8 cellular contexts compared by ENCODE assay signal in the genomic region with DNA sequence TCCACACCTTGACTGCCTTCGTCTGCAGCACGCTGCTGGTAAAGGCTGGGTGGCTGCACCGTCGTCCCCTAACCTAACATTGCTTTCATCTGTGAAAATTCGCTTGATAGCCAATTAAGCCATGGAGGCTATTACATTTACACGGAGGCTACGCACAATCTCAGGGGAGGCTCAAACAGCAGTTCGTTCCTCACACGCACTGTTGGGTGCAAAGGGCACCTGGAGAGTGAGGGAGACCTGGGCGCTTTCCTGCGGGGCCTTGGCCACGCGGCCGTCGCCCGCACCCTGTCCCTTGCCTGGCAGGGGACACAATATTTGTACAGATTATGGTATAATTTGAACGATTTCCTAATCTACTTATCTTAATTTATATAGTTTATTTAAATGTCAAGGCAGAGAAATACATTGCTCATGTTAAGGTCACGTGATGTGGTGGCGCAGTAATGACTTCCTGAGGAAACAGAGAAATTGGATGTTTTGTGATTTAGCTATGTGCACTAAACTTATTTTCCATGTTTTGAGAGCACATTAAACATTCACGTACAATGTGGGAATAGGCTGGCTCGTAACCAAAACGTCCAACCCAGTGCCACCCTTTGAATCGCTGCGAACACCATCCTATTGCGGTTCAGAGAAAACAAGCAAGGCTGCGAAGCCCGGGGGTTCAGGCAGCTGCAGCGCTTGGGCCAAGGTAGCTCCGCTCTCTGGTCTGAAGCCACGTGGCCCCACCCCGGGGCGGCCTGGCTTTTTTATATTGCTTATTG. TPM values are rescaled to one million over a fixed set of nuclear protein-coding genes. Genes with fewer than 3 reads are reported as not detected.
A peak's percentile ranks its signal among the peaks of the same experiment; 100 is the strongest.
DNase-seq lines count a peak whose midpoint lies in the region; ATAC-seq, FAIRE-seq and TF ChIP-seq lines count a peak whose summit lies in the region.
"Not testable (repeated sequence)": the region's sequence is repeated elsewhere in the genome, so short reads cannot be mapped to it uniquely, and the experiment has no call there.

No MANE protein-coding gene starts in this region.

- H3K9me1 ChIP-seq in endothelial cell of umbilical vein (replicated peaks; ENCODE audit: control insufficient read depth, extremely low read depth, insufficient read depth, low read length) = not testable (repeated sequence)

- H3K27me3 Mint-ChIP-seq in T-helper 17 cell = not testable (repeated sequence)
- peaks cover 38% of the 10 kb centered on the region for H3K27me3 Mint-ChIP-seq in activated naive CD8-positive, alpha-beta T cell treated with anti-CD3 and anti-CD28 coated beads, Interleukin-2, amount 10 ng/mL, durations not matched to agents 7 days and 5 days
- peaks cover 20 to 35% of the 10 kb centered on the region in 2 donors for H3K27me3 Mint-ChIP-seq in natural killer cell treated with Interleukin-12 subunit alpha and Interleukin-12 subunit beta and Interleukin-15 and Interleukin-18, amount 100 ng/mL, for 72 hours
- H3K27me3 Mint-ChIP-seq in stimulated activated naive CD8-positive, alpha-beta T cell treated with anti-CD3 and anti-CD28 coated beads, Interleukin-15, amount 100 ng/mL, for 72 hours = peaks cover 24% of the 10 kb centered on the region

- H3K4me1 Mint-ChIP-seq in T-helper 17 cell; activated naive CD8-positive, alpha-beta T cell treated with anti-CD3 and anti-CD28 coated beads, Interleukin-2, amount 10 ng/mL, durations not matched to agents 7 days and 5 days; natural killer cell treated with Interleukin-12 subunit alpha and Interleukin-12 subunit beta and Interleukin-15 and Interleukin-18, amount 100 ng/mL, for 72 hours (ENCODE audit: low read depth in 2 of 2); stimulated activated naive CD8-positive, alpha-beta T cell treated with anti-CD3 and anti-CD28 coated beads, Interleukin-15, amount 100 ng/mL, for 72 hours: not testable (repeated sequence)

- H3K4me1 ChIP-seq in endothelial cell of umbilical vein (ENCODE audit: control insufficient read depth, extremely low read depth, insufficient read depth, low read length); liver (ENCODE audit: control insufficient read depth in 4 of 4, insufficient read depth in 4 of 4, low read length in 3 of 4): not testable (repeated sequence)

- H2AFZ ChIP-seq in endothelial cell of umbilical vein (ENCODE audit: low read depth, low read length) = peak overlapping the region; percentile 64

- not testable (repeated sequence) for BruUV-seq in endothelial cell of umbilical vein (replicated peaks; lab: Mats Ljungman, UMichigan)

- 26% methylated on average over 32 of the region's 32 CpGs for WGBS in liver

- not testable (repeated sequence) for H3K9me3 ChIP-seq in T-helper 17 cell (ENCODE audit: control insufficient read depth, low read length, poor library complexity, severe bottlenecking); endothelial cell of umbilical vein (replicated peaks; ENCODE audit: control insufficient read depth, insufficient read depth, low read length); liver (ENCODE audit: control insufficient read depth in 4 of 4, low read length in 3 of 4)

- H3K4me3 Mint-ChIP-seq in T-helper 17 cell = peak overlapping the region; percentile 45
- peak overlapping the region; percentile 39 for H3K4me3 Mint-ChIP-seq in activated naive CD8-positive, alpha-beta T cell treated with anti-CD3 and anti-CD28 coated beads, Interleukin-2, amount 10 ng/mL, durations not matched to agents 7 days and 5 days
- peak overlapping the region; percentile 22 for H3K4me3 Mint-ChIP-seq in natural killer cell treated with Interleukin-12 subunit alpha and Interleukin-12 subunit beta and Interleukin-15 and Interleukin-18, amount 100 ng/mL, for 72 hours
- H3K4me3 Mint-ChIP-seq in stimulated activated naive CD8-positive, alpha-beta T cell treated with anti-CD3 and anti-CD28 coated beads, Interleukin-15, amount 100 ng/mL, for 72 hours = peak overlapping the region; percentile 32 to 45

- not testable (repeated sequence) for TF ChIP-seq CTCF in endothelial cell of umbilical vein (IDR thresholded peaks at IDR 0.05; ENCODE audit: extremely low read depth in 1 of 2, insufficient read depth in 1 of 2, low read depth in 1 of 2, low read length in 2 of 2); liver (IDR thresholded peaks at IDR 0.05; ENCODE audit: low read depth, low read length, missing input control)

- POLR2A ChIA-PET in activated naive CD8-positive, alpha-beta T cell treated with anti-CD3 and anti-CD28 coated beads, Interleukin-2, amount 10 ng/mL, durations not matched to agents 7 days and 5 days (lab: Charles Lee); endothelial cell of umbilical vein (lab: Charles Lee): not testable (repeated sequence)

- not testable (repeated sequence) for H4K20me1 ChIP-seq in endothelial cell of umbilical vein (replicated peaks; ENCODE audit: control insufficient read depth, extremely low read depth, insufficient read depth, low read length)

- intact Hi-C loops in endothelial cell of umbilical vein (cut with micrococcal nuclease) = not testable (repeated sequence)

- not testable (repeated sequence) for H3K9me3 Mint-ChIP-seq in activated naive CD8-positive, alpha-beta T cell treated with anti-CD3 and anti-CD28 coated beads, Interleukin-2, amount 10 ng/mL, durations not matched to agents 7 days and 5 days; natural killer cell treated with Interleukin-12 subunit alpha and Interleukin-12 subunit beta and Interleukin-15 and Interleukin-18, amount 100 ng/mL, for 72 hours; stimulated activated naive CD8-positive, alpha-beta T cell treated with anti-CD3 and anti-CD28 coated beads, Interleukin-15, amount 100 ng/mL, for 72 hours

- H3K4me2 ChIP-seq in endothelial cell of umbilical vein (ENCODE audit: insufficient read depth, low read length) = peak overlapping the region; percentile 42

- not testable (repeated sequence) for H3K27me3 ChIP-seq in endothelial cell of umbilical vein (ENCODE audit: control insufficient read depth in 2 of 2, insufficient read depth in 2 of 2, low read length in 2 of 2); liver (ENCODE audit: control insufficient read depth in 4 of 4, insufficient read depth in 4 of 4, low read length in 3 of 4)

- not testable (repeated sequence) for TF ChIP-seq RAD21 in liver (IDR thresholded peaks at IDR 0.05)

- DNase-seq in ELF-1 (ENCODE audit: low read depth, low spot score) = peak; percentile 7
- not testable (repeated sequence) for DNase-seq in T-helper 17 cell; activated naive CD8-positive, alpha-beta T cell treated with anti-CD3 and anti-CD28 coated beads, Interleukin-2, amount 10 ng/mL, durations not matched to agents 7 days and 5 days; natural killer cell treated with Interleukin-12 subunit alpha and Interleukin-12 subunit beta and Interleukin-15 and Interleukin-18, amount 100 ng/mL, for 72 hours (ENCODE audit: low spot score)
- DNase-seq in activated CD8-positive, alpha-beta memory T cell treated with anti-CD3 and anti-CD28 coated beads for 24 hours = peak; percentile 59
- peak; percentile 13 for DNase-seq in endothelial cell of umbilical vein (ENCODE audit: low read depth, low spot score)
- DNase-seq in stimulated activated naive CD8-positive, alpha-beta T cell treated with anti-CD3 and anti-CD28 coated beads, Interleukin-15, amount 100 ng/mL, for 72 hours = peak in 1 of 2 donors; percentile 7

- dilution Hi-C loops in endothelial cell of umbilical vein (cut with MboI; ENCODE audit: extremely low pct_ligation_motif_present, low sequenced_read_pairs) = not testable (repeated sequence)

- not testable (repeated sequence) for H3K36me3 ChIP-seq in endothelial cell of umbilical vein (ENCODE audit: control insufficient read depth in 2 of 2, extremely low read depth in 1 of 2, insufficient read depth in 2 of 2, low read length in 2 of 2); liver (ENCODE audit: control insufficient read depth in 4 of 4, insufficient read depth in 3 of 4, low read depth in 1 of 4, low read length in 3 of 4)

- not testable (repeated sequence) for H3K27ac Mint-ChIP-seq in T-helper 17 cell; activated naive CD8-positive, alpha-beta T cell treated with anti-CD3 and anti-CD28 coated beads, Interleukin-2, amount 10 ng/mL, durations not matched to agents 7 days and 5 days; natural killer cell treated with Interleukin-12 subunit alpha and Interleukin-12 subunit beta and Interleukin-15 and Interleukin-18, amount 100 ng/mL, for 72 hours; stimulated activated naive CD8-positive, alpha-beta T cell treated with anti-CD3 and anti-CD28 coated beads, Interleukin-15, amount 100 ng/mL, for 72 hours

- not testable (repeated sequence) for H3K36me3 Mint-ChIP-seq in T-helper 17 cell (ENCODE audit: low read depth); activated naive CD8-positive, alpha-beta T cell treated with anti-CD3 and anti-CD28 coated beads, Interleukin-2, amount 10 ng/mL, durations not matched to agents 7 days and 5 days; natural killer cell treated with Interleukin-12 subunit alpha and Interleukin-12 subunit beta and Interleukin-15 and Interleukin-18, amount 100 ng/mL, for 72 hours

- FAIRE-seq in endothelial cell of umbilical vein (lab: Jason Lieb, UNC) = not testable (repeated sequence)

- H3K79me2 ChIP-seq in endothelial cell of umbilical vein (ENCODE audit: control insufficient read depth, insufficient read depth, low read length) = not testable (repeated sequence)

- not testable (repeated sequence) for H3K27ac ChIP-seq in endothelial cell of umbilical vein (ENCODE audit: insufficient read depth, low read depth, low read length); liver (ENCODE audit: low read depth in 1 of 2, low read length in 2 of 2)

- peak; percentile 37 for ATAC-seq in T-helper 17 cell
- ATAC-seq in activated naive CD8-positive, alpha-beta T cell treated with anti-CD3 and anti-CD28 coated beads, Interleukin-2, amount 10 ng/mL, durations not matched to agents 7 days and 5 days (ENCODE audit: low read depth); natural killer cell treated with Interleukin-12 subunit alpha and Interleukin-12 subunit beta and Interleukin-15 and Interleukin-18, amount 100 ng/mL, for 72 hours: not testable (repeated sequence)
- ATAC-seq in stimulated activated naive CD8-positive, alpha-beta T cell treated with anti-CD3 and anti-CD28 coated beads, Interleukin-15, amount 100 ng/mL, for 72 hours = peak; percentile 42

- not testable (repeated sequence) for TF ChIP-seq POLR2A in endothelial cell of umbilical vein (IDR thresholded peaks at IDR 0.05; ENCODE audit: low read depth, low read length)

- H3K4me3 ChIP-seq in endothelial cell of umbilical vein (replicated peaks in 1 of 3; ENCODE audit: insufficient read depth in 1 of 3, low read depth in 1 of 3, low read length in 3 of 3) (peak overlapping the region in 1 of 3 experiments; percentile 36), liver (ENCODE audit: low read depth in 1 of 3, low read length in 3 of 3) (peak overlapping the region in 2 of 3 donors; percentile 17 to 20)

- H3K9ac ChIP-seq in endothelial cell of umbilical vein (replicated peaks; ENCODE audit: extremely low read depth, insufficient read depth, low read length); liver (ENCODE audit: low read depth in 1 of 2, low read length in 2 of 2): not testable (repeated sequence)

- CTCF ChIA-PET in endothelial cell of umbilical vein (lab: Charles Lee) = not testable (repeated sequence)

RNA-seq across cellular contexts. Expression of a gene that starts 50.2 kb away (rescaled TPM):
- total RNA-seq in T-helper 17 cell (1 to 10 TPM; 1.6 to 2.3 TPM), endothelial cell of umbilical vein (1.3 and 1.6 TPM in 2 replicates), liver (1 to 10 TPM; 1.8 to 2.8 TPM)
- total RNA-seq in activated naive CD8-positive, alpha-beta T cell treated with anti-CD3 and anti-CD28 coated beads, Interleukin-2, amount 10 ng/mL, durations not matched to agents 7 days and 5 days = 1 to 10 TPM; 2.6 to 4.1 TPM
- polyA plus RNA-seq in endothelial cell of umbilical vein (1.4 and 1.9 TPM in 2 replicates), liver (1 to 10 TPM in 1 of 2 donors, under 1 TPM in 1; 0.21 to 1.5 TPM)
- polyA plus RNA-seq in endothelial cell of umbilical vein (2011; cell fraction: cytosol; rRNA removed) = 1.5 and 2.2 TPM in 2 replicates
- 3.3 TPM in 2 replicates for polyA plus RNA-seq in endothelial cell of umbilical vein (2011; cell fraction: nucleus; rRNA removed)
- polyA plus RNA-seq in endothelial cell of umbilical vein (2012) = 1.3 and 1.7 TPM in 2 replicates
- 1.7 TPM in 2 replicates for polyA minus RNA-seq in endothelial cell of umbilical vein
- polyA minus RNA-seq in endothelial cell of umbilical vein (2011; cell fraction: cytosol; rRNA and poly(A)+ RNA removed) = 0.82 TPM
- 1.9 and 2.1 TPM in 2 replicates for polyA minus RNA-seq in endothelial cell of umbilical vein (2011; cell fraction: nucleus; rRNA and poly(A)+ RNA removed)
- 1 to 10 TPM; 2.1 to 2.2 TPM for total RNA-seq in natural killer cell treated with Interleukin-12 subunit alpha and Interleukin-12 subunit beta and Interleukin-15 and Interleukin-18, amount 100 ng/mL, for 72 hours
